In the genomic region with DNA sequence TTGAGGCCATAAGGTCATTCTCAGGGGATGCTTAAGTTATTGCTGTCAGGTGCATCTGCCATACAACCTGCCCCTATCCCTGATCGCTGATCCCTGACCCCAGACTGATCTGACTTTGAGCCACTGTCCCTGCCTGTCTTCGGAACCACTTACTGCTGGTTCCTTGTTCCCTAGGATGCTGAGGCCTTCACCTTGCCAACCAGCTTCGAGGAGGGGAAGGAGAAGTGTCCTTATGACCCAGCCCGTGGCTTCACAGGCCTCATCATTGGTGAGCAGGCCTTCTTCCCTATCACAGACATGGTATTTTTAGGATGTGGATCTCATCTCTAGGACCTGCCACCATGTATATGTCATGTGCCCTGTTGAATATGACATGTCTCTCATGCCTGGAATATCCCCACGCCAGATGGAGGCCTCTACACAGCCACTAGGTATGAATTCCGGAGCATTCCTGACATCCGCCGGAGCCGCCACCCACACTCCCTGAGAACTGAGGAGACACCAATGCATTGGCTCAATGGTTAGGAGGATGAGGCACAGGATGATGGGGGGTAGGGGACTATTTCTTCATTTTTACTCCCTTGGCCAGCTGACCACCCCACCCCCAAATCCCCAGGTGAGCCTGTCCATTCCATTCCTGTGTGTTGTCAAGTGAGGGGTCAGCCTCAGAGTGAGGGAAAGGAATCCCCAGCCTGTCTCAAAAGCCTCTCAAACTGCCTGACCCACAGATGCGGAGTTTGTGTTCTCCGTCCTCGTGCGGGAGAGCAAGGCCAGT, we compare ENCODE assay signal across 19 cellular contexts.
"Had no signal": no experiment of that assay in that cellular context is flagged by ENCODE, and none has a peak within 500 bp of the region (broad histone marks: within the 10 kb centered on the region; RNA-seq: fewer than 3 reads in every experiment).

No MANE protein-coding gene starts in this region.

- DNase-seq: activated CD4-positive, alpha-beta T cell treated with anti-CD3 and anti-CD28 coated beads for 4 hours; activated CD4-positive, alpha-beta T cell treated with anti-CD3 and anti-CD28 coated beads, Interleukin-2, amount 50 U/mL, for 48 hours; activated CD4-positive, CD25-positive, alpha-beta regulatory T cell; activated naive CD4-positive, alpha-beta T cell treated with Interleukin-2 at 50 U/mL for 16 hours; activated naive CD8-positive, alpha-beta T cell treated with anti-CD3 and anti-CD28 coated beads for 36 hours; amniotic stem cell; colonic mucosa; heart right ventricle; left colon; mesendoderm; naive B cell; nucleus accumbens; stimulated activated naive CD8-positive, alpha-beta T cell treated with anti-CD3 and anti-CD28 coated beads, Interleukin-15, amount 100 ng/mL, for 72 hours; SW 1271; T-helper 17 cell had no signal

- FAIRE-seq: endometrium, keratinocyte had no signal

- ATAC-seq: heart right ventricle; left colon; right lobe of liver; stimulated activated effector memory CD8-positive, alpha-beta T cell treated with anti-CD3 and anti-CD28 coated beads, Interleukin-12 subunit alpha, Interleukin-12 subunit beta, amount 100 ng/mL, for 72 hours; stimulated activated naive CD8-positive, alpha-beta T cell treated with anti-CD3 and anti-CD28 coated beads, Interleukin-15, amount 100 ng/mL, for 72 hours; T-helper 17 cell had no signal
